ENCODE assay signal across 10 cellular contexts in genomic region chr19:18057557-18057956, GRCh38. TPM values are rescaled to one million over a fixed set of nuclear protein-coding genes. Genes with fewer than 3 reads are reported as not detected.
DNase-seq lines count a peak whose midpoint lies in the region; ATAC-seq and TF ChIP-seq lines count a peak whose summit lies in the region.
"Had no signal": no experiment of that assay in that cellular context is flagged by ENCODE, and none has a peak within 500 bp of the region (broad histone marks: within the 10 kb centered on the region; RNA-seq: fewer than 3 reads in every experiment).

No MANE protein-coding gene starts in this region.

- no peaks in the 10 kb centered on the region for H3K27me3 ChIP-seq in thoracic aorta (replicated peaks; ENCODE audit: insufficient read depth)

- H3K4me1 ChIP-seq in thoracic aorta (ENCODE audit: control insufficient read depth in 1 of 2, low read depth in 2 of 2): peaks cover 4 to 27% of the 10 kb centered on the region in 2 donors

- H3K9me3 ChIP-seq in thoracic aorta: no peaks in the 10 kb centered on the region

- peak; percentile 46 for DNase-seq in DMS53 (lab: John Stamatoyannopoulos, UW)
- no peak for DNase-seq in DMS53 treated with DMSO at 0.1 percent for 48 hours (lab: John Stamatoyannopoulos, UW; ENCODE audit: unreplicated experiment)
- peak; percentile 21 to 45 for DNase-seq in cardiac fibroblast (ENCODE audit: low read depth in 2 of 2)
- DNase-seq in medulla oblongata (ENCODE audit: extremely low spot score): peak; percentile 64
- DNase-seq in thoracic aorta (ENCODE audit: low spot score): no peak
- DNase-seq in stimulated activated CD4-positive, alpha-beta T cell treated with anti-CD3 and anti-CD28 coated beads, Interleukin-2, amount 100 ng/mL, for 24 hours: no peak

- peak overlapping the region; percentile 73 to 86 for H3K27ac ChIP-seq in thoracic aorta
- H3K27ac ChIP-seq: epithelial cell of prostate had no signal

- H3K4me3 ChIP-seq in cardiac fibroblast (replicated peaks in 1 of 2; ENCODE audit: low read depth in 2 of 2, low read length in 2 of 2) (no peak overlapping the region), thoracic aorta (peak overlapping the region; percentile 39)

- no peak for ATAC-seq in thoracic aorta (ENCODE audit: insufficient number of reproducible peaks, low FRiP score, low read depth)
- ATAC-seq in GM19324 (IDR thresholded peaks at IDR 0.05; ENCODE audit: low FRiP score, unreplicated experiment): no peak
- no peak for ATAC-seq in GM18907 (IDR thresholded peaks at IDR 0.05; ENCODE audit: unreplicated experiment)

- TF ChIP-seq CTCF in cardiac fibroblast (IDR thresholded peaks at IDR 0.05; ENCODE audit: low read depth, low read length): no peak
- TF ChIP-seq CTCF in thoracic aorta (IDR thresholded peaks at IDR 0.05): no peak

- H3K36me3 ChIP-seq in thoracic aorta: no peaks in the 10 kb centered on the region

RNA-seq across cellular contexts. Expression of gene IL12RB1, which starts 29.2 kb away (rescaled TPM):
- 1 to 10 TPM; 1.6 to 5.4 TPM for total RNA-seq in thoracic aorta
- total RNA-seq: pulmonary artery endothelial cell had no signal

RNA-seq across cellular contexts. Expression of gene MAST3, which starts 40.0 kb away (rescaled TPM):
- 10 to 100 TPM; 18.7 to 27.8 TPM for total RNA-seq in thoracic aorta

RNA-seq across cellular contexts. Expression of gene ARRDC2, which starts 49.6 kb away (rescaled TPM):
- 100 to 1,000 TPM; 114 to 151 TPM for total RNA-seq in thoracic aorta

Comparison
In these comparisons a context has a peak if more than half of its experiments do, and no peak if none do; other contexts are left out.
1. DNase-seq: peak in DMS53 (single experiment), cardiac fibroblast (2 of 2) and medulla oblongata (single experiment); none in DMS53 treated with DMSO at 0.1 percent for 48 hours (single experiment), thoracic aorta (single experiment) and stimulated activated CD4-positive, alpha-beta T cell treated with anti-CD3 and anti-CD28 coated beads, Interleukin-2, amount 100 ng/mL, for 24 hours (0 of 2).